ENCODE assay signal across 8 cellular contexts in genomic region chr2:132038883-132039235, GRCh38.
DNase-seq lines count a peak whose midpoint lies in the region; ATAC-seq and TF ChIP-seq lines count a peak whose summit lies in the region.
"Not testable (repeated sequence)": the region's sequence is repeated elsewhere in the genome, so short reads cannot be mapped to it uniquely, and the experiment has no call there.

No MANE protein-coding gene starts in this region.

- H3K9me3 Mint-ChIP-seq in activated T-cell treated with anti-CD3 and anti-CD28 coated beads, Interleukin-2, amount 50 U/mL, for 4 hours: not testable (repeated sequence)

- not testable (repeated sequence) for H3K36me3 ChIP-seq in ES-I3 (ENCODE audit: insufficient read depth, low read length); NT2/D1 (ENCODE audit: insufficient read depth, insufficient read length, low read length); muscle layer of duodenum (ENCODE audit: control insufficient read depth in 1 of 2, insufficient read depth in 2 of 2, low read length in 2 of 2); upper lobe of right lung

- DNase-seq in NT2/D1 (ENCODE audit: low read depth, low spot score); activated T-cell treated with anti-CD3 and anti-CD28 coated beads, Interleukin-2, amount 50 U/mL, for 4 hours; dorsolateral prefrontal cortex; right cardiac atrium; retinal pigment epithelial cell (ENCODE audit: low read depth); upper lobe of right lung: not testable (repeated sequence)

- H3K27me3 ChIP-seq in NT2/D1 (ENCODE audit: insufficient read depth, insufficient read length) (peaks cover 25% of the 10 kb centered on the region), dorsolateral prefrontal cortex (peaks cover 0 to 38% (median 11%) of the 10 kb centered on the region in 45 donors), upper lobe of right lung (peaks cover 45% of the 10 kb centered on the region)
- H3K27me3 ChIP-seq in right cardiac atrium (ENCODE audit: control insufficient read depth, insufficient read depth); muscle layer of duodenum (ENCODE audit: low read depth, low read length): not testable (repeated sequence)

- H3K27ac ChIP-seq in dorsolateral prefrontal cortex; right cardiac atrium (ENCODE audit: low read length); muscle layer of duodenum (ENCODE audit: low read length): not testable (repeated sequence)
- H3K27ac ChIP-seq in upper lobe of right lung: peak overlapping the region; percentile 17

- ATAC-seq in activated T-cell treated with anti-CD3 and anti-CD28 coated beads, Interleukin-2, amount 50 U/mL, for 4 hours; right cardiac atrium; upper lobe of right lung: not testable (repeated sequence)

- peaks cover 34% of the 10 kb centered on the region for H3K27me3 Mint-ChIP-seq in activated T-cell treated with anti-CD3 and anti-CD28 coated beads, Interleukin-2, amount 50 U/mL, for 4 hours (ENCODE audit: low read depth)

- H3K4me3 Mint-ChIP-seq in activated T-cell treated with anti-CD3 and anti-CD28 coated beads, Interleukin-2, amount 50 U/mL, for 4 hours: peak overlapping the region; percentile 33

- not testable (repeated sequence) for H3K9me3 ChIP-seq in ES-I3 (ENCODE audit: control insufficient read depth, insufficient read depth, low read length); NT2/D1 (ENCODE audit: insufficient read depth, low read length); right cardiac atrium (ENCODE audit: control insufficient read depth, low read length); muscle layer of duodenum (ENCODE audit: control insufficient read depth in 1 of 2, low read length in 2 of 2); upper lobe of right lung

- intact Hi-C loops in dorsolateral prefrontal cortex (cut with DNase I); right cardiac atrium (cut with DNase I); upper lobe of right lung (cut with DNase I): not testable (repeated sequence)

- TF ChIP-seq CTCF in dorsolateral prefrontal cortex (IDR thresholded peaks at IDR 0.05 in 54 of 56, conservative IDR thresholded peaks at IDR 0.05 in 2 of 56; ENCODE audit: low read depth in 1 of 56, partially characterized antibody in 56 of 56); retinal pigment epithelial cell (conservative IDR thresholded peaks at IDR 0.05; ENCODE audit: low read depth, low read length); upper lobe of right lung (IDR thresholded peaks at IDR 0.05): not testable (repeated sequence)

- peak overlapping the region; percentile 51 for H3K4me3 ChIP-seq in NT2/D1 (ENCODE audit: insufficient read length, low read depth)
- H3K4me3 ChIP-seq in dorsolateral prefrontal cortex: peak overlapping the region in 56 of 59 donors; percentile 19 to 72 (median 56)
- peak overlapping the region; percentile 45 for H3K4me3 ChIP-seq in right cardiac atrium (ENCODE audit: low read length)
- H3K4me3 ChIP-seq in muscle layer of duodenum (ENCODE audit: low read depth in 1 of 2, low read length in 2 of 2): peak overlapping the region; percentile 26 to 66
- H3K4me3 ChIP-seq in retinal pigment epithelial cell (ENCODE audit: low read length): peak overlapping the region; percentile 71
- peak overlapping the region; percentile 40 for H3K4me3 ChIP-seq in upper lobe of right lung

- not testable (repeated sequence) for H3K36me3 Mint-ChIP-seq in activated T-cell treated with anti-CD3 and anti-CD28 coated beads, Interleukin-2, amount 50 U/mL, for 4 hours (ENCODE audit: insufficient read depth)

- H3K4me1 Mint-ChIP-seq in activated T-cell treated with anti-CD3 and anti-CD28 coated beads, Interleukin-2, amount 50 U/mL, for 4 hours (ENCODE audit: low read depth): not testable (repeated sequence)

- H3K9ac ChIP-seq in ES-I3 (ENCODE audit: low read depth, low read length) (peak overlapping the region; percentile 43; the same call in 1 of the 2 replicates), NT2/D1 (ENCODE audit: insufficient read length, low read depth) (peak overlapping the region; percentile 42)

- WGBS in right cardiac atrium: 4% methylated on average over 1 of the region's 1 CpG

- H3K4me1 ChIP-seq in ES-I3 (ENCODE audit: insufficient read depth, low read length); NT2/D1 (ENCODE audit: insufficient read depth, insufficient read length); right cardiac atrium (ENCODE audit: control insufficient read depth, insufficient read depth, low read length); upper lobe of right lung: not testable (repeated sequence)
- peaks cover 0 to 10% of the 10 kb centered on the region in 2 donors for H3K4me1 ChIP-seq in muscle layer of duodenum (ENCODE audit: control insufficient read depth in 1 of 2, insufficient read depth in 2 of 2, low read length in 2 of 2)
